ENCODE assay signal across 8 cellular contexts in genomic region chr16:11621920-11622651, GRCh38.
A peak's percentile ranks its signal among the peaks of the same experiment; 100 is the strongest.
DNase-seq lines count a peak whose midpoint lies in the region; ATAC-seq and FAIRE-seq lines count a peak whose summit lies in the region.

No MANE protein-coding gene starts in this region.

- H3K4me3 ChIP-seq in skin epidermis: peak overlapping the region in 2 of 7 experiments; percentile 11

- H3K27ac ChIP-seq in skin epidermis: peak overlapping the region in 20 of 21 experiments; percentile 24 to 96 (median 72)

- DNase-seq in GM19239 (ENCODE audit: insufficient read length, low spot score): no peak
- peak; percentile 45 for DNase-seq in activated CD4-positive, CD25-positive, alpha-beta regulatory T cell treated with anti-CD3 and anti-CD28 coated beads, Interleukin-2, amount 50 U/mL, for 72 hours
- DNase-seq in effector CD4-positive, alpha-beta T cell: peak; percentile 29
- DNase-seq in CD1c-positive myeloid dendritic cell (ENCODE audit: extremely low spot score): no peak

- ATAC-seq in GM21390 (IDR thresholded peaks at IDR 0.05; ENCODE audit: unreplicated experiment): no peak
- ATAC-seq in HG02678 (IDR thresholded peaks at IDR 0.05; ENCODE audit: unreplicated experiment): no peak
- no peak for ATAC-seq in GM18907 (IDR thresholded peaks at IDR 0.05; ENCODE audit: unreplicated experiment)

- peak; percentile 87 for FAIRE-seq in GM19239 (lab: Jason Lieb, UNC)

Comparison
In these comparisons a context has a peak if more than half of its experiments do, and no peak if none do; other contexts are left out.
1. DNase-seq: peak in activated CD4-positive, CD25-positive, alpha-beta regulatory T cell treated with anti-CD3 and anti-CD28 coated beads, Interleukin-2, amount 50 U/mL, for 72 hours (single experiment) and effector CD4-positive, alpha-beta T cell (single experiment); none in GM19239 (single experiment) and CD1c-positive myeloid dendritic cell (single experiment).